Comparison of ENCODE assay signal across 27 cellular contexts in genomic region chr4:140125374-140125773, GRCh38.
"Had no signal": no experiment of that assay in that cellular context is flagged by ENCODE, and none has a peak within 500 bp of the region (broad histone marks: within the 10 kb centered on the region; RNA-seq: fewer than 3 reads in every experiment).

No MANE protein-coding gene starts in this region.

- H3K4me2 ChIP-seq: hepatocyte had no signal

- H3K36me3 ChIP-seq: ascending aorta, breast epithelium, esophagus squamous epithelium, gastroesophageal sphincter, heart right ventricle had no signal

- H3K27ac ChIP-seq: ascending aorta, breast epithelium, coronary artery, dorsolateral prefrontal cortex, esophagus squamous epithelium, gastroesophageal sphincter, heart right ventricle, hepatocyte had no signal

- H3K4me3 ChIP-seq: ascending aorta, breast epithelium, coronary artery, dorsolateral prefrontal cortex, esophagus squamous epithelium, gastroesophageal sphincter, heart right ventricle, hepatocyte had no signal

- DNase-seq: activated CD4-positive, alpha-beta memory T cell treated with anti-CD3 and anti-CD28 coated beads, Interleukin-2, amount 10 ng/mL, durations not matched to agents 7 days and 5 days; activated CD4-positive, alpha-beta T cell treated with anti-CD3 and anti-CD28 coated beads for 1 hour; activated CD4-positive, alpha-beta T cell treated with anti-CD3 and anti-CD28 coated beads for 4 hours; activated CD4-positive, alpha-beta T cell treated with anti-CD3 and anti-CD28 coated beads, Interleukin-2, amount 10 ng/mL, durations not matched to agents 7 days and 5 days; activated CD4-positive, alpha-beta T cell treated with anti-CD3 and anti-CD28 coated beads, Interleukin-2, amount 50 U/mL, for 4 hours; activated CD8-positive, alpha-beta memory T cell treated with anti-CD3 and anti-CD28 coated beads, Interleukin-2, amount 50 U/mL, for 48 hours; activated gamma-delta T cell; activated naive CD4-positive, alpha-beta T cell; activated naive CD4-positive, alpha-beta T cell treated with anti-CD3 and anti-CD28 coated beads, Interleukin-2, amount 10 ng/mL, durations not matched to agents 7 days and 5 days; activated naive CD8-positive, alpha-beta T cell treated with anti-CD3 and anti-CD28 coated beads, Interleukin-2, amount 10 ng/mL, durations not matched to agents 7 days and 5 days; activated T-cell treated with anti-CD3 and anti-CD28 coated beads for 4 hours; activated T-cell treated with anti-CD3 and anti-CD28 coated beads, Interleukin-2, amount 50 U/mL, for 24 hours; activated T-cell treated with anti-CD3 and anti-CD28 coated beads, Interleukin-2, amount 50 U/mL, for 72 hours; dorsolateral prefrontal cortex; effector memory CD4-positive, alpha-beta T cell; endodermal cell; erythroblast; esophagus squamous epithelium; foreskin melanocyte; heart right ventricle; T-helper 2 cell had no signal

- ATAC-seq: activated naive CD4-positive, alpha-beta T cell treated with anti-CD3 and anti-CD28 coated beads, Interleukin-2, amount 50 U/mL, for 72 hours; activated T-cell treated with anti-CD3 and anti-CD28 coated beads, Interleukin-2, amount 50 U/mL, for 72 hours; gastroesophageal sphincter; heart right ventricle had no signal

- H2AFZ ChIP-seq: hepatocyte had no signal

- H3K4me1 ChIP-seq: breast epithelium had no signal

- H3K9me3 ChIP-seq: ascending aorta, breast epithelium, esophagus squamous epithelium, gastroesophageal sphincter, heart right ventricle had no signal

- H3K27me3 ChIP-seq: ascending aorta, breast epithelium, dorsolateral prefrontal cortex, esophagus squamous epithelium, gastroesophageal sphincter, heart right ventricle, hepatocyte had no signal
